ENCODE assay signal across 23 cellular contexts in genomic region chr20:24738058-24738775, GRCh38.
DNase-seq lines count a peak whose midpoint lies in the region; ATAC-seq and TF ChIP-seq lines count a peak whose summit lies in the region.
"Had no signal": no experiment of that assay in that cellular context is flagged by ENCODE, and none has a peak within 500 bp of the region (broad histone marks: within the 10 kb centered on the region; RNA-seq: fewer than 3 reads in every experiment).

No MANE protein-coding gene starts in this region.

- CTCF ChIA-PET in activated CD4-positive, alpha-beta T cell treated with anti-CD3 and anti-CD28 coated beads, Interleukin-2, amount 10 ng/mL, durations not matched to agents 7 days and 5 days (lab: Charles Lee): no interaction called here
- CTCF ChIA-PET in Caco-2 (lab: Charles Lee): no interaction called here

- H3K9me3 Mint-ChIP-seq in activated CD4-positive, alpha-beta T cell treated with anti-CD3 and anti-CD28 coated beads, Interleukin-2, amount 10 ng/mL, durations not matched to agents 7 days and 5 days: no peaks in the 10 kb centered on the region
- H3K9me3 Mint-ChIP-seq in activated CD4-positive, alpha-beta T cell treated with anti-CD3 and anti-CD28 coated beads, Interleukin-2, amount 10 ng/mL, durations not matched to agents 24 days and 14 days: no peaks in the 10 kb centered on the region
- no peaks in the 10 kb centered on the region for H3K9me3 Mint-ChIP-seq in central memory CD8-positive, alpha-beta T cell
- H3K9me3 Mint-ChIP-seq in neural crest cell (no peaks in the 10 kb centered on the region), Caco-2 (ENCODE audit: unreplicated experiment) (no peaks in the 10 kb centered on the region)
- H3K9me3 Mint-ChIP-seq: GM23338 had no signal

- H3K27me3 ChIP-seq in BLaER1 treated with 17β-estradiol and CSF1 and Interleukin-3, amounts not matched to agents 10 nM and 100 nM: no peaks in the 10 kb centered on the region
- H3K27me3 ChIP-seq in Caco-2 (replicated peaks; ENCODE audit: control insufficient read depth, insufficient read depth, low read length): no peaks in the 10 kb centered on the region

- peak overlapping the region in 8 of 11 experiments; percentile 50 to 82 (median 68); a peak in 13 of 22 replicates for H3K4me2 ChIP-seq in BLaER1 treated with 17β-estradiol and CSF1 and Interleukin-3, amounts not matched to agents 10 nM and 100 nM
- H3K4me2 ChIP-seq: GM23338, PC-9 had no signal

- H3K27ac Mint-ChIP-seq in activated CD4-positive, alpha-beta T cell treated with anti-CD3 and anti-CD28 coated beads, Interleukin-2, amount 10 ng/mL, durations not matched to agents 7 days and 5 days: peak overlapping the region; percentile 89
- no peak overlapping the region for H3K27ac Mint-ChIP-seq in activated CD4-positive, alpha-beta T cell treated with anti-CD3 and anti-CD28 coated beads, Interleukin-2, amount 10 ng/mL, durations not matched to agents 24 days and 14 days
- peak overlapping the region; percentile 57 for H3K27ac Mint-ChIP-seq in central memory CD8-positive, alpha-beta T cell (ENCODE audit: low read depth)
- H3K27ac Mint-ChIP-seq in neural crest cell (ENCODE audit: unreplicated experiment) (peak overlapping the region; percentile 19), Caco-2 (ENCODE audit: unreplicated experiment) (no peak overlapping the region)
- H3K27ac Mint-ChIP-seq: GM23338 had no signal

- no peak overlapping the region for H3K9ac ChIP-seq in BLaER1 treated with 17β-estradiol and CSF1 and Interleukin-3, amounts not matched to agents 10 nM and 100 nM

- TF ChIP-seq CTCF in neural crest cell (conservative IDR thresholded peaks at IDR 0.05) (no peak), Caco-2 (IDR thresholded peaks at IDR 0.05; ENCODE audit: insufficient read depth in 1 of 2, low read depth in 1 of 2, low read length in 1 of 2, severe bottlenecking in 1 of 2, unreplicated experiment in 1 of 2) (no peak)

- intact Hi-C loops in activated CD4-positive, alpha-beta T cell treated with anti-CD3 and anti-CD28 coated beads, Interleukin-2, amount 10 ng/mL, durations not matched to agents 24 days and 14 days (cut with micrococcal nuclease): no loop called here
- intact Hi-C loops in Caco-2 (cut with micrococcal nuclease; ENCODE audit: unreplicated experiment): no loop called here

- POLR2A ChIA-PET in activated CD4-positive, alpha-beta T cell treated with anti-CD3 and anti-CD28 coated beads, Interleukin-2, amount 10 ng/mL, durations not matched to agents 7 days and 5 days (lab: Charles Lee): no interaction called here
- POLR2A ChIA-PET in Caco-2 (lab: Charles Lee): no interaction called here

- no TSS peak for BruUV-seq in Caco-2 (replicated peaks; lab: Mats Ljungman, UMichigan)

- no peaks in the 10 kb centered on the region for H3K9me3 ChIP-seq in BLaER1 treated with 17β-estradiol and CSF1 and Interleukin-3, amounts not matched to agents 10 nM and 100 nM (replicated peaks in 1 of 11)
- no peaks in the 10 kb centered on the region for H3K9me3 ChIP-seq in Caco-2

- no peak for DNase-seq in activated CD4-positive, alpha-beta T cell treated with anti-CD3 and anti-CD28 coated beads, Interleukin-2, amount 10 ng/mL, durations not matched to agents 7 days and 5 days
- no peak for DNase-seq in activated CD4-positive, alpha-beta T cell treated with anti-CD3 and anti-CD28 coated beads, Interleukin-2, amount 10 ng/mL, durations not matched to agents 24 days and 14 days
- no peak for DNase-seq in central memory CD8-positive, alpha-beta T cell (ENCODE audit: low spot score in 2 of 2)
- no peak for DNase-seq in neural crest cell (ENCODE audit: low read depth, low spot score)
- DNase-seq in NCI-H1694 (lab: John Stamatoyannopoulos, UW): no peak
- DNase-seq in Caco-2: no peak
- DNase-seq: ACHN, COR-L47, DMS 273 treated with DMSO at 0.1 percent for 48 hours, DMS79 treated with DMSO at 0.1 percent for 48 hours, HCEC 1CT, KBM-7, NCI-H1092, NCI-H1436, NCI-H1930, NCI-H510A, PC-9, RPMI8226, SHP77 had no signal

- H3K36me3 ChIP-seq in BLaER1 treated with 17β-estradiol and CSF1 and Interleukin-3, amounts not matched to agents 10 nM and 100 nM: no peaks in the 10 kb centered on the region
- H3K36me3 ChIP-seq in Caco-2 (ENCODE audit: control insufficient read depth, insufficient read depth, low read length): no peaks in the 10 kb centered on the region

- peaks cover 24% of the 10 kb centered on the region for H3K4me1 Mint-ChIP-seq in activated CD4-positive, alpha-beta T cell treated with anti-CD3 and anti-CD28 coated beads, Interleukin-2, amount 10 ng/mL, durations not matched to agents 7 days and 5 days
- peaks cover 18% of the 10 kb centered on the region for H3K4me1 Mint-ChIP-seq in activated CD4-positive, alpha-beta T cell treated with anti-CD3 and anti-CD28 coated beads, Interleukin-2, amount 10 ng/mL, durations not matched to agents 24 days and 14 days
- H3K4me1 Mint-ChIP-seq in central memory CD8-positive, alpha-beta T cell: peaks cover 9% of the 10 kb centered on the region
- no peaks in the 10 kb centered on the region for H3K4me1 Mint-ChIP-seq in neural crest cell
- no peaks in the 10 kb centered on the region for H3K4me1 Mint-ChIP-seq in Caco-2 (ENCODE audit: low read depth, unreplicated experiment)

- H3K4me3 ChIP-seq in BLaER1 treated with 17β-estradiol and CSF1 and Interleukin-3, amounts not matched to agents 10 nM and 100 nM: no peak overlapping the region
- no peak overlapping the region for H3K4me3 ChIP-seq in Caco-2 (ENCODE audit: low read depth, low read length)
- H3K4me3 ChIP-seq: GM23338, PC-9 had no signal

- H3K27me3 Mint-ChIP-seq in activated CD4-positive, alpha-beta T cell treated with anti-CD3 and anti-CD28 coated beads, Interleukin-2, amount 10 ng/mL, durations not matched to agents 7 days and 5 days: no peaks in the 10 kb centered on the region
- H3K27me3 Mint-ChIP-seq in activated CD4-positive, alpha-beta T cell treated with anti-CD3 and anti-CD28 coated beads, Interleukin-2, amount 10 ng/mL, durations not matched to agents 24 days and 14 days: no peaks in the 10 kb centered on the region
- no peaks in the 10 kb centered on the region for H3K27me3 Mint-ChIP-seq in central memory CD8-positive, alpha-beta T cell
- H3K27me3 Mint-ChIP-seq in neural crest cell (ENCODE audit: low read depth): peaks cover 10% of the 10 kb centered on the region
- peaks cover 2% of the 10 kb centered on the region for H3K27me3 Mint-ChIP-seq in Caco-2 (ENCODE audit: insufficient read depth, unreplicated experiment)

- peak overlapping the region in 3 of 11 experiments; percentile 21 to 48 (median 41); a peak in 1 of 22 replicates for H3K27ac ChIP-seq in BLaER1 treated with 17β-estradiol and CSF1 and Interleukin-3, amounts not matched to agents 10 nM and 100 nM
- H3K27ac ChIP-seq: 22Rv1, PC-9 had no signal

- no peaks in the 10 kb centered on the region for H3K36me3 Mint-ChIP-seq in activated CD4-positive, alpha-beta T cell treated with anti-CD3 and anti-CD28 coated beads, Interleukin-2, amount 10 ng/mL, durations not matched to agents 7 days and 5 days (ENCODE audit: low read depth)
- H3K36me3 Mint-ChIP-seq in activated CD4-positive, alpha-beta T cell treated with anti-CD3 and anti-CD28 coated beads, Interleukin-2, amount 10 ng/mL, durations not matched to agents 24 days and 14 days (ENCODE audit: low read depth): no peaks in the 10 kb centered on the region
- H3K36me3 Mint-ChIP-seq in central memory CD8-positive, alpha-beta T cell (ENCODE audit: insufficient read depth): peaks cover 2% of the 10 kb centered on the region
- no peaks in the 10 kb centered on the region for H3K36me3 Mint-ChIP-seq in neural crest cell (ENCODE audit: low read depth)
- no peaks in the 10 kb centered on the region for H3K36me3 Mint-ChIP-seq in Caco-2 (ENCODE audit: insufficient read depth, unreplicated experiment)

- no peak overlapping the region for H3K4me3 Mint-ChIP-seq in activated CD4-positive, alpha-beta T cell treated with anti-CD3 and anti-CD28 coated beads, Interleukin-2, amount 10 ng/mL, durations not matched to agents 7 days and 5 days
- H3K4me3 Mint-ChIP-seq in activated CD4-positive, alpha-beta T cell treated with anti-CD3 and anti-CD28 coated beads, Interleukin-2, amount 10 ng/mL, durations not matched to agents 24 days and 14 days: no peak overlapping the region
- H3K4me3 Mint-ChIP-seq in central memory CD8-positive, alpha-beta T cell: no peak overlapping the region
- no peak overlapping the region for H3K4me3 Mint-ChIP-seq in neural crest cell
- no peak overlapping the region for H3K4me3 Mint-ChIP-seq in Caco-2 (ENCODE audit: unreplicated experiment)
- H3K4me3 Mint-ChIP-seq: GM23338 had no signal

- H3K4me1 ChIP-seq in BLaER1 treated with 17β-estradiol and CSF1 and Interleukin-3, amounts not matched to agents 10 nM and 100 nM: peaks cover 10 to 46% (median 32%) of the 10 kb centered on the region in 10 experiments; a peak in 19 of 20 replicates
- H3K4me1 ChIP-seq in Caco-2: no peaks in the 10 kb centered on the region

- no peaks in the 10 kb centered on the region for H4K20me1 ChIP-seq in BLaER1 treated with 17β-estradiol and CSF1 and Interleukin-3, amounts not matched to agents 10 nM and 100 nM

- no peak for ATAC-seq in central memory CD8-positive, alpha-beta T cell (replicated peaks; ENCODE audit: extremely low read depth, poor library complexity, severe bottlenecking)
- ATAC-seq in HG03521 (IDR thresholded peaks at IDR 0.05; ENCODE audit: unreplicated experiment): no peak
- ATAC-seq: GM23338 had no signal

Comparison
In these comparisons a context has a peak if more than half of its experiments do, and no peak if none do; other contexts are left out.
1. H3K27ac Mint-ChIP-seq: peak in activated CD4-positive, alpha-beta T cell treated with anti-CD3 and anti-CD28 coated beads, Interleukin-2, amount 10 ng/mL, durations not matched to agents 7 days and 5 days (single experiment), central memory CD8-positive, alpha-beta T cell (single experiment) and neural crest cell (single experiment); none in activated CD4-positive, alpha-beta T cell treated with anti-CD3 and anti-CD28 coated beads, Interleukin-2, amount 10 ng/mL, durations not matched to agents 24 days and 14 days (single experiment) and Caco-2 (single experiment).